ENCODE assay signal across 10 cellular contexts in genomic region chr1:99936071-99936470, GRCh38.
"Had no signal": no experiment of that assay in that cellular context is flagged by ENCODE, and none has a peak within 500 bp of the region (broad histone marks: within the 10 kb centered on the region; RNA-seq: fewer than 3 reads in every experiment).

No MANE protein-coding gene starts in this region.

- DNase-seq: GM23248, GOT3, H7, H9, HCEC 1CT, HFFc6 had no signal

- H3K4me3 ChIP-seq: GM23248, GM23338, HAP-1 had no signal

- H3K9ac ChIP-seq: GM23248 had no signal

- H2AFZ ChIP-seq: GM23248, GM23338 had no signal

- H3K4me2 ChIP-seq: GM23338 had no signal

- H3K9me3 ChIP-seq: HAP-1 had no signal

- H3K36me3 ChIP-seq: HAP-1 had no signal

- FAIRE-seq: H54 had no signal

- ATAC-seq: GM23338, HCT116 had no signal

- H3K4me1 ChIP-seq: HAP-1 had no signal

- H3K27ac ChIP-seq: GM23248 had no signal
